In genomic region chr11:73963861-73964260, GRCh38 we compare ENCODE assay signal across 1 cellular context.
TF ChIP-seq lines count a peak whose summit lies in the region.

No MANE protein-coding gene starts in this region.

TF ChIP-seq in GM23338, 12 proteins besides CTCF, POLR2A, EP300 and RAD21:
- TF ChIP-seq JUNB (IDR thresholded peaks at IDR 0.05; ENCODE audit: unreplicated experiment) (no peak), NANOG (IDR thresholded peaks at IDR 0.05; ENCODE audit: borderline replicate concordance) (no peak), ZNF331 (CRISPR knock-in tag; IDR thresholded peaks at IDR 0.05; ENCODE audit: low read depth) (no peak), EZH2 (IDR thresholded peaks at IDR 0.05; ENCODE audit: low read depth, unreplicated experiment) (no peak), ETS1 (IDR thresholded peaks at IDR 0.05) (no peak)
- TF ChIP-seq, protein P1, sequence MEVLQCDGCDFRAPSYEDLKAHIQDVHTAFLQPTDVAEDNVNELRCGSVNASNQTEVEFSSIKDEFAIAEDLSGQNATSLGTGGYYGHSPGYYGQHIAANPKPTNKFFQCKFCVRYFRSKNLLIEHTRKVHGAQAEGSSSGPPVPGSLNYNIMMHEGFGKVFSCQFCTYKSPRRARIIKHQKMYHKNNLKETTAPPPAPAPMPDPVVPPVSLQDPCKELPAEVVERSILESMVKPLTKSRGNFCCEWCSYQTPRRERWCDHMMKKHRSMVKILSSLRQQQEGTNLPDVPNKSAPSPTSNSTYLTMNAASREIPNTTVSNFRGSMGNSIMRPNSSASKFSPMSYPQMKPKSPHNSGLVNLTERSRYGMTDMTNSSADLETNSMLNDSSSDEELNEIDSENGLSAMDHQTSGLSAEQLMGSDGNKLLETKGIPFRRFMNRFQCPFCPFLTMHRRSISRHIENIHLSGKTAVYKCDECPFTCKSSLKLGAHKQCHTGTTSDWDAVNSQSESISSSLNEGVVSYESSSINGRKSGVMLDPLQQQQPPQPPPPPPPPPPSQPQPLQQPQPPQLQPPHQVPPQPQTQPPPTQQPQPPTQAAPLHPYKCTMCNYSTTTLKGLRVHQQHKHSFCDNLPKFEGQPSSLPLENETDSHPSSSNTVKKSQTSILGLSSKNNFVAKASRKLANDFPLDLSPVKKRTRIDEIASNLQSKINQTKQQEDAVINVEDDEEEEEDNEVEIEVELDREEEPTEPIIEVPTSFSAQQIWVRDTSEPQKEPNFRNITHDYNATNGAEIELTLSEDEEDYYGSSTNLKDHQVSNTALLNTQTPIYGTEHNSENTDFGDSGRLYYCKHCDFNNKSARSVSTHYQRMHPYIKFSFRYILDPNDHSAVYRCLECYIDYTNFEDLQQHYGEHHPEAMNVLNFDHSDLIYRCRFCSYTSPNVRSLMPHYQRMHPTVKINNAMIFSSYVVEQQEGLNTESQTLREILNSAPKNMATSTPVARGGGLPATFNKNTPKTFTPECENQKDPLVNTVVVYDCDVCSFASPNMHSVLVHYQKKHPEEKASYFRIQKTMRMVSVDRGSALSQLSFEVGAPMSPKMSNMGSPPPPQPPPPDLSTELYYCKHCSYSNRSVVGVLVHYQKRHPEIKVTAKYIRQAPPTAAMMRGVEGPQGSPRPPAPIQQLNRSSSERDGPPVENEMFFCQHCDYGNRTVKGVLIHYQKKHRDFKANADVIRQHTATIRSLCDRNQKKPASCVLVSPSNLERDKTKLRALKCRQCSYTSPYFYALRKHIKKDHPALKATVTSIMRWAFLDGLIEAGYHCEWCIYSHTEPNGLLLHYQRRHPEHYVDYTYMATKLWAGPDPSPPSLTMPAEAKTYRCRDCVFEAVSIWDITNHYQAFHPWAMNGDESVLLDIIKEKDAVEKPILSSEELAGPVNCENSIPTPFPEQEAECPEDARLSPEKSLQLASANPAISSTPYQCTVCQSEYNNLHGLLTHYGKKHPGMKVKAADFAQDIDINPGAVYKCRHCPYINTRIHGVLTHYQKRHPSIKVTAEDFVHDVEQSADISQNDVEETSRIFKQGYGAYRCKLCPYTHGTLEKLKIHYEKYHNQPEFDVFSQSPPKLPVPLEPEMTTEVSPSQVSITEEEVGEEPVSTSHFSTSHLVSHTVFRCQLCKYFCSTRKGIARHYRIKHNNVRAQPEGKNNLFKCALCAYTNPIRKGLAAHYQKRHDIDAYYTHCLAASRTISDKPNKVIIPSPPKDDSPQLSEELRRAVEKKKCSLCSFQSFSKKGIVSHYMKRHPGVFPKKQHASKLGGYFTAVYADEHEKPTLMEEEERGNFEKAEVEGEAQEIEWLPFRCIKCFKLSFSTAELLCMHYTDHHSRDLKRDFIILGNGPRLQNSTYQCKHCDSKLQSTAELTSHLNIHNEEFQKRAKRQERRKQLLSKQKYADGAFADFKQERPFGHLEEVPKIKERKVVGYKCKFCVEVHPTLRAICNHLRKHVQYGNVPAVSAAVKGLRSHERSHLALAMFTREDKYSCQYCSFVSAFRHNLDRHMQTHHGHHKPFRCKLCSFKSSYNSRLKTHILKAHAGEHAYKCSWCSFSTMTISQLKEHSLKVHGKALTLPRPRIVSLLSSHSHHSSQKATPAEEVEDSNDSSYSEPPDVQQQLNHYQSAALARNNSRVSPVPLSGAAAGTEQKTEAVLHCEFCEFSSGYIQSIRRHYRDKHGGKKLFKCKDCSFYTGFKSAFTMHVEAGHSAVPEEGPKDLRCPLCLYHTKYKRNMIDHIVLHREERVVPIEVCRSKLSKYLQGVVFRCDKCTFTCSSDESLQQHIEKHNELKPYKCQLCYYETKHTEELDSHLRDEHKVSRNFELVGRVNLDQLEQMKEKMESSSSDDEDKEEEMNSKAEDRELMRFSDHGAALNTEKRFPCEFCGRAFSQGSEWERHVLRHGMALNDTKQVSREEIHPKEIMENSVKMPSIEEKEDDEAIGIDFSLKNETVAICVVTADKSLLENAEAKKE (CRISPR knock-in tag; IDR thresholded peaks at IDR 0.05): no peak
